In genomic region chr21:25967566-25968438, GRCh38 we compare ENCODE assay signal across 8 cellular contexts.
DNase-seq lines count a peak whose midpoint lies in the region; ATAC-seq and TF ChIP-seq lines count a peak whose summit lies in the region.

No MANE protein-coding gene starts in this region.

- H3K27ac ChIP-seq in gastroesophageal sphincter, result peak overlapping the region in 2 of 4 donors; percentile 3 to 13
- peak overlapping the region in 3 of 4 donors; percentile 14 to 27 (median 20) for H3K27ac ChIP-seq in transverse colon

- intact Hi-C loops in transverse colon (cut with DNase I; ENCODE audit: low total_unique reads), result no loop called here

- H3K9me3 ChIP-seq in gastroesophageal sphincter (no peaks in the 10 kb centered on the region), transverse colon (no peaks in the 10 kb centered on the region)

- in situ Hi-C loops in transverse colon (cut with MboI; ENCODE audit: low pct_ligation_motif_present in 1 of 4, low pct_unique_long_range_greater_than_20kb in 1 of 4, low sequenced_read_pairs in 3 of 4), result no loop called here

- H3K27me3 ChIP-seq in gastroesophageal sphincter, result no peaks in the 10 kb centered on the region
- H3K27me3 ChIP-seq in transverse colon, result no peaks in the 10 kb centered on the region

- WGBS in gastroesophageal sphincter (ENCODE audit: low coverage in 1 of 2), 2 donors, result 73 to 87% methylated on average over 6 of the region's 6 CpGs
- WGBS in transverse colon (ENCODE audit: low coverage in 1 of 2), 2 donors, result 75 to 80% methylated on average over 6 of the region's 6 CpGs

- H3K36me3 ChIP-seq in gastroesophageal sphincter (peaks cover 0 to 52% of the 10 kb centered on the region in 2 donors), transverse colon (peaks cover 0 to 14% (median 6%) of the 10 kb centered on the region in 4 donors)

- H3K4me3 ChIP-seq in gastroesophageal sphincter, result no peak overlapping the region
- H3K4me3 ChIP-seq in transverse colon, result no peak overlapping the region

- no peak for TF ChIP-seq POLR2A in gastroesophageal sphincter (IDR thresholded peaks at IDR 0.05)
- no peak for TF ChIP-seq POLR2A in transverse colon (IDR thresholded peaks at IDR 0.05)

- TF ChIP-seq CTCF in gastroesophageal sphincter (IDR thresholded peaks at IDR 0.05), result no peak
- no peak for TF ChIP-seq CTCF in transverse colon (IDR thresholded peaks at IDR 0.05)

- TF ChIP-seq EP300 in gastroesophageal sphincter (IDR thresholded peaks at IDR 0.05), result no peak
- TF ChIP-seq EP300 in transverse colon (IDR thresholded peaks at IDR 0.05; ENCODE audit: low read depth), result no peak

- H3K4me1 ChIP-seq in gastroesophageal sphincter, result peaks cover 0 to 15% (median 3%) of the 10 kb centered on the region in 3 donors
- peaks cover 0 to 18% (median 5%) of the 10 kb centered on the region in 4 donors for H3K4me1 ChIP-seq in transverse colon

- DNase-seq in OCI-M1 (lab: John Stamatoyannopoulos, UW), result peak; percentile 64
- no peak for DNase-seq in transverse colon
- DNase-seq in stimulated activated CD4-positive, alpha-beta T cell treated with anti-CD3 and anti-CD28 coated beads, Interleukin-4, amount 100 ng/mL, for 24 hours, result no peak
- no peak for DNase-seq in NCI-H1048 (lab: John Stamatoyannopoulos, UW)
- no peak for DNase-seq in NCI-H2227 treated with DMSO at 0.1 percent for 48 hours (lab: John Stamatoyannopoulos, UW)

- ATAC-seq in GM18909 (IDR thresholded peaks at IDR 0.05; ENCODE audit: poor library complexity, unreplicated experiment) (peak; percentile 97), HG02870 (IDR thresholded peaks at IDR 0.05; ENCODE audit: unreplicated experiment) (peak; percentile 99), gastroesophageal sphincter (peak; percentile 55)
